In genomic region chr15:65910341-65910740, GRCh38 we compare ENCODE assay signal across 20 cellular contexts.
"Had no signal": no experiment of that assay in that cellular context is flagged by ENCODE, and none has a peak within 500 bp of the region (broad histone marks: within the 10 kb centered on the region; RNA-seq: fewer than 3 reads in every experiment).

No MANE protein-coding gene starts in this region.

- H3K27ac ChIP-seq: brain microvascular endothelial cell had no signal

- DNase-seq: activated CD4-positive, alpha-beta memory T cell treated with anti-CD3 and anti-CD28 coated beads for 36 hours; activated CD4-positive, alpha-beta T cell treated with anti-CD3 and anti-CD28 coated beads for 36 hours; activated CD4-positive, alpha-beta T cell treated with anti-CD3 and anti-CD28 coated beads, Interleukin-2, amount 10 ng/mL, durations not matched to agents 24 days and 14 days; activated CD4-positive, CD25-positive, alpha-beta regulatory T cell; activated CD4-positive, CD25-positive, alpha-beta regulatory T cell treated with anti-CD3 and anti-CD28 coated beads, Interleukin-2, amount 50 U/mL, for 72 hours; activated CD8-positive, alpha-beta T cell treated with anti-CD3 and anti-CD28 coated beads, Interleukin-2, amount 10 ng/mL, durations not matched to agents 7 days and 5 days; activated gamma-delta T cell treated with Interleukin-2 at 50 U/mL for 16 hours; activated naive CD4-positive, alpha-beta T cell treated with anti-CD3 and anti-CD28 coated beads, Interleukin-2, amount 50 U/mL, for 16 hours; activated naive CD4-positive, alpha-beta T cell treated with Interleukin-2 at 50 U/mL for 16 hours; activated T-cell treated with anti-CD3 and anti-CD28 coated beads, Interleukin-2, amount 50 U/mL, for 4 hours; amniotic stem cell; anterior cingulate cortex; brain microvascular endothelial cell; cortex of kidney; effector memory CD4-positive, alpha-beta T cell; endodermal cell; foreskin fibroblast; T-helper 1 cell; T-helper 17 cell; T1000 had no signal

- H3K27me3 ChIP-seq: brain microvascular endothelial cell had no signal
